11 cellular contexts compared by ENCODE assay signal in genomic region chr1:247212012-247212411, GRCh38. TPM values are rescaled to one million over a fixed set of nuclear protein-coding genes. Genes with fewer than 3 reads are reported as not detected.
DNase-seq lines count a peak whose midpoint lies in the region; ATAC-seq and TF ChIP-seq lines count a peak whose summit lies in the region.
"Had no signal": no experiment of that assay in that cellular context is flagged by ENCODE, and none has a peak within 500 bp of the region (broad histone marks: within the 10 kb centered on the region; RNA-seq: fewer than 3 reads in every experiment).

No MANE protein-coding gene starts in this region.

- H3K79me2 ChIP-seq in PC-9 (ENCODE audit: low read depth): peaks cover 28% of the 10 kb centered on the region

- no peaks in the 10 kb centered on the region for H3K9me3 ChIP-seq in PC-9 (ENCODE audit: insufficient read depth, low read depth)
- H3K9me3 ChIP-seq: left lung had no signal

- H3F3A ChIP-seq in PC-9 (ENCODE audit: insufficient read depth, low read depth): no peaks in the 10 kb centered on the region

- H3K36me3 ChIP-seq in PC-9 (ENCODE audit: low read depth): no peaks in the 10 kb centered on the region

- POLR2A ChIA-PET in PC-9 (lab: Charles Lee; ENCODE audit: unreplicated experiment): no interaction called here

- peak overlapping the region; percentile 79 to 89 (median 87) for H3K4me3 Mint-ChIP-seq in IgD-negative memory B cell

- H3K4me3 ChIP-seq in PC-9: no peak overlapping the region
- H3K4me3 ChIP-seq: left lung had no signal

- CTCF ChIA-PET in PC-9 (lab: Charles Lee): no interaction called here

- TF ChIP-seq CTCF in PC-9 (conservative IDR thresholded peaks at IDR 0.05): no peak

- DNase-seq in myocyte (ENCODE audit: low read depth): peak; percentile 54
- DNase-seq in PC-9: no peak
- DNase-seq in DMS 273 (lab: John Stamatoyannopoulos, UW; ENCODE audit: unreplicated experiment): no peak
- DNase-seq in NCI-H1417 treated with DMSO at 0.1 percent for 48 hours (lab: John Stamatoyannopoulos, UW): no peak
- no peak for DNase-seq in NCI-H446 treated with DMSO at 0.1 percent for 48 hours (lab: John Stamatoyannopoulos, UW)
- DNase-seq: left lung, Right ventricle myocardium superior had no signal

- H3K4me2 ChIP-seq in PC-9: no peak overlapping the region

- peak overlapping the region; percentile 87 to 97 (median 94) for H3K27ac Mint-ChIP-seq in IgD-negative memory B cell

- BruUV-seq in PC-9 (replicated peaks; lab: Mats Ljungman, UMichigan): no TSS peak

- peak; percentile 60 for ATAC-seq in GM18867 (IDR thresholded peaks at IDR 0.05; ENCODE audit: unreplicated experiment)
- ATAC-seq in GM21825 (IDR thresholded peaks at IDR 0.05; ENCODE audit: unreplicated experiment): peak; percentile 56
- ATAC-seq: left lung had no signal

- no peaks in the 10 kb centered on the region; the same call in 1 of the 2 replicates for H4K20me1 ChIP-seq in PC-9 (ENCODE audit: insufficient read depth)

- no peaks in the 10 kb centered on the region for H3K27me3 Mint-ChIP-seq in IgD-negative memory B cell

- H3K27me3 ChIP-seq in PC-9 (ENCODE audit: insufficient read depth, low read depth): no peaks in the 10 kb centered on the region
- H3K27me3 ChIP-seq: left lung had no signal

- H3K27ac ChIP-seq in PC-9: no peak overlapping the region
- H3K27ac ChIP-seq: left lung had no signal

- H3K36me3 Mint-ChIP-seq in IgD-negative memory B cell: no peaks in the 10 kb centered on the region

- no peaks in the 10 kb centered on the region for H3K9me2 ChIP-seq in PC-9 (ENCODE audit: insufficient read depth)

- H2AFZ ChIP-seq in PC-9: no peak overlapping the region

- intact Hi-C loops in PC-9 (cut with micrococcal nuclease; ENCODE audit: unreplicated experiment): no loop called here

- H3K4me1 ChIP-seq in PC-9 (replicated peaks; ENCODE audit: insufficient read depth): peaks cover 9% of the 10 kb centered on the region; the same call in 1 of the 2 replicates

- H3K9me3 Mint-ChIP-seq in IgD-negative memory B cell: no peaks in the 10 kb centered on the region

- peaks cover 39 to 54% (median 50%) of the 10 kb centered on the region in 3 donors for H3K4me1 Mint-ChIP-seq in IgD-negative memory B cell

RNA-seq across cellular contexts. Expression of gene ZNF124, which starts 40.2 kb away (rescaled TPM):
- polyA plus RNA-seq in IgD-negative memory B cell: 4.2 TPM
- total RNA-seq in myocyte (19.5 and 24.4 TPM in 2 replicates), PC-9 (2021) (9.5 and 10.1 TPM in 2 replicates)
- polyA plus RNA-seq in myocyte (2012): 3.0 TPM

RNA-seq across cellular contexts. Expression of gene VN1R5, which starts 43.9 kb away (rescaled TPM):
- polyA plus RNA-seq in IgD-negative memory B cell: not detected
- total RNA-seq in myocyte (not detected in 2 replicates), PC-9 (2021) (not detected in 2 replicates)
- polyA plus RNA-seq in myocyte (2012): not detected
- total RNA-seq: cerebellum, left lung, Right ventricle myocardium superior had no signal
